Comparison of ENCODE assay signal across 25 cellular contexts in the genomic region with DNA sequence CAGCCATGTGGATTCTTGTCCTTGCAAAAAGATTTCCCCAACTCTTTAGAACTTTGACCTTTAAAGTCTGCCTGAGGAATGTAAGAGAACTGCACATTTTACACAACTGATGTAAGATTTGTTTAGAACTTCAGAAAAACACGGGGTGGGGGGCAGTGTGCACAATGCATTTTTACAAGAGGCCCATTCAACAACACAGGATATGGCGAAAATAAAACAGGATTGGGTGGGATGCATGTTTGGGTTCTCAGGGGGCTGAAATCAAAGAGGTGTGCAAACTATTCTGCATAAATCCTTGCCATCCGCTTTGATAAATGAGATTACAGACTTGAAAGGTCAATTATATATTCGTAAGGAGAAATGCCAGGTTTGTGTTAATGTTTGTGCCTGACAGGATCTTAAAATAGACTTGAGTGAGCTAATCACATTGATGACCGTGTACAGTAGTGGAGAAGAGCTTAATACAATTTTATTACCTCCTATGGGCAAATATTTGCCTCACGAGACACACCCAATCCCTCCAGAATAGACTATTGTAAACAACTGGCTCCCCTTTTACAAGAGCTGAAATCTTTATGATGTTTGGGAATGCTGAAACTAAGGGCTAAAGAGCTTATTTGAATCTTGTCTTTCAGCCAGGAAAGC.
A peak's percentile ranks its signal among the peaks of the same experiment; 100 is the strongest.
DNase-seq lines count a peak whose midpoint lies in the region; FAIRE-seq and TF ChIP-seq lines count a peak whose summit lies in the region.
"Had no signal": no experiment of that assay in that cellular context is flagged by ENCODE, and none has a peak within 500 bp of the region (broad histone marks: within the 10 kb centered on the region; RNA-seq: fewer than 3 reads in every experiment).

No MANE protein-coding gene starts in this region.

- H3K4me3 Mint-ChIP-seq in endodermal cell: no peak overlapping the region
- H3K4me3 Mint-ChIP-seq: activated naive CD4-positive, alpha-beta T cell treated with anti-CD3 and anti-CD28 coated beads, Interleukin-2, amount 10 ng/mL, durations not matched to agents 7 days and 5 days; B cell; IgD-negative memory B cell had no signal

- H3K36me3 ChIP-seq in small intestine (ENCODE audit: control insufficient read depth in 2 of 2, insufficient read depth in 2 of 2, low read length in 2 of 2) (no peaks in the 10 kb centered on the region), endodermal cell (ENCODE audit: control insufficient read depth, insufficient read depth, low read length) (no peaks in the 10 kb centered on the region)
- H3K36me3 ChIP-seq: heart left ventricle, prostate gland, thoracic aorta, uterus had no signal

- H3K9ac ChIP-seq in endodermal cell (ENCODE audit: extremely low read depth, low read length, poor library complexity, severe bottlenecking): no peak overlapping the region

- no peaks in the 10 kb centered on the region for H3K27me3 Mint-ChIP-seq in endodermal cell (ENCODE audit: insufficient read depth)
- H3K27me3 Mint-ChIP-seq: activated naive CD4-positive, alpha-beta T cell treated with anti-CD3 and anti-CD28 coated beads, Interleukin-2, amount 10 ng/mL, durations not matched to agents 7 days and 5 days had no signal

- no peak for TF ChIP-seq CTCF in endodermal cell (conservative IDR thresholded peaks at IDR 0.05)

- peak; percentile 21 to 39 for DNase-seq in NCI-H526 (lab: John Stamatoyannopoulos, UW)
- no peak for DNase-seq in NCI-H526 treated with DMSO at 0.1 percent for 48 hours (lab: John Stamatoyannopoulos, UW)
- DNase-seq in NCI-H748 (lab: John Stamatoyannopoulos, UW; ENCODE audit: unreplicated experiment): peak; percentile 52
- DNase-seq in small intestine: peak; percentile 30
- no peak for DNase-seq in DMS53 (lab: John Stamatoyannopoulos, UW)
- no peak for DNase-seq in endodermal cell
- DNase-seq in effector CD4-positive, alpha-beta T cell: no peak
- DNase-seq: activated CD4-positive, alpha-beta T cell treated with anti-CD3 and anti-CD28 coated beads, Interleukin-2, amount 50 U/mL, for 4 hours; activated naive CD4-positive, alpha-beta T cell treated with anti-CD3 and anti-CD28 coated beads, Interleukin-2, amount 10 ng/mL, durations not matched to agents 7 days and 5 days; DMS79; GF-D8; H7; heart left ventricle; NCI-H2081 treated with DMSO at 0.1 percent for 48 hours; NCI-H446; SHP77 treated with DMSO at 0.1 percent for 48 hours; stimulated activated naive CD8-positive, alpha-beta T cell treated with anti-CD3 and anti-CD28 coated beads, Interleukin-15, Interleukin-2, amounts not matched to agents 100 U/mL and 50 U/mL, for 24 hours; uterus had no signal

- H3K9me3 Mint-ChIP-seq in endodermal cell: no peaks in the 10 kb centered on the region
- H3K9me3 Mint-ChIP-seq: activated naive CD4-positive, alpha-beta T cell treated with anti-CD3 and anti-CD28 coated beads, Interleukin-2, amount 10 ng/mL, durations not matched to agents 7 days and 5 days had no signal

- H3K4me1 ChIP-seq in small intestine (ENCODE audit: control insufficient read depth in 2 of 2, insufficient read depth in 1 of 2, low read depth in 1 of 2, low read length in 1 of 2) (no peaks in the 10 kb centered on the region), endodermal cell (ENCODE audit: control insufficient read depth, insufficient read depth, low read length) (no peaks in the 10 kb centered on the region)
- H3K4me1 ChIP-seq: prostate gland, uterus had no signal

- H3K4me3 ChIP-seq in small intestine (ENCODE audit: low read depth in 1 of 2, low read length in 2 of 2) (no peak overlapping the region), endodermal cell (ENCODE audit: low read length) (no peak overlapping the region)
- H3K4me3 ChIP-seq: heart left ventricle, prostate gland, thoracic aorta, uterus had no signal

- WGBS in small intestine, 3 donors: 21 to 40% (median 32%) methylated on average over 6 of the region's 6 CpGs
- 92 to 100% methylated on average over 1 to 6 of the region's 6 CpGs for WGBS in endodermal cell (ENCODE audit: insufficient coverage in 1 of 2, insufficient read length in 1 of 2), 2 experiments

- H3K27ac Mint-ChIP-seq in endodermal cell: no peak overlapping the region
- H3K27ac Mint-ChIP-seq: B cell, IgD-negative memory B cell had no signal

- no peaks in the 10 kb centered on the region for H3K27me3 ChIP-seq in small intestine (ENCODE audit: control insufficient read depth in 2 of 2, insufficient read depth in 2 of 2, low read length in 2 of 2)
- no peaks in the 10 kb centered on the region for H3K27me3 ChIP-seq in endodermal cell (ENCODE audit: control insufficient read depth, insufficient read depth, low read length, poor library complexity, severe bottlenecking)
- H3K27me3 ChIP-seq: heart left ventricle, uterus had no signal

- H3K36me3 Mint-ChIP-seq in endodermal cell (ENCODE audit: low read depth): no peaks in the 10 kb centered on the region
- H3K36me3 Mint-ChIP-seq: IgD-negative memory B cell had no signal

- H3K4me1 Mint-ChIP-seq in endodermal cell: peaks cover 10% of the 10 kb centered on the region
- H3K4me1 Mint-ChIP-seq: B cell, IgD-negative memory B cell had no signal

- H3K27ac ChIP-seq in small intestine (ENCODE audit: low read depth in 1 of 2, low read length in 1 of 2) (no peak overlapping the region), endodermal cell (ENCODE audit: low read depth, low read length) (no peak overlapping the region)
- H3K27ac ChIP-seq: epithelial cell of prostate, prostate gland, thoracic aorta, uterus had no signal

- peak; percentile 65 for FAIRE-seq in endometrium (lab: Jason Lieb, UNC)
- no peak for FAIRE-seq in small intestine (lab: Jason Lieb, UNC)
- FAIRE-seq: A204.1 had no signal

- H3K9me3 ChIP-seq in small intestine (ENCODE audit: control insufficient read depth, low read depth) (no peaks in the 10 kb centered on the region), endodermal cell (ENCODE audit: control insufficient read depth, low read length) (no peaks in the 10 kb centered on the region)
- H3K9me3 ChIP-seq: heart left ventricle, prostate gland, thoracic aorta, uterus had no signal

Comparison
In these comparisons a context has a peak if more than half of its experiments do, and no peak if none do; other contexts are left out.
1. DNase-seq: peak in NCI-H526 (2 of 2), NCI-H748 (single experiment) and small intestine (single experiment); none in NCI-H526 treated with DMSO at 0.1 percent for 48 hours (single experiment), DMS53 (single experiment), endodermal cell (single experiment) and effector CD4-positive, alpha-beta T cell (single experiment).